Comparison of ENCODE assay signal across 10 cellular contexts in the genomic region with DNA sequence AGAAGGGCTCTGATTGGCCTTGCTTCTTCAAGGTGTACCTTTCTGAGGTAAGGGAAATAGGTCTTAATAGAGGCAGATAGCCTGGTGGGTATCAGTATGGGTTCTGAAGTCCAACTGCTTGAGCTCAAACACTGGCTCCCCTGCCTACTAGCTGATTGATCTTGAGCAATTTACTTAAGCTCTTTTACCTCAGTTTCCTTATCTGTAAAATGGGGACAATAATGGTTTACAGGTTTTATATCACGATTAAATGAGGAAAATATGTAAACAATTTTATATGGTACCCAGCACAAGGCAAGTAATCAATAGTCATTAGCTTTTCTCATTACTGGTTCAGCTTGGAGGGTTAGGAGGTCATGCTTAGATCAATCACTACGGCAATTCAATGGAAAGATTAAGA.
"Had no signal": no experiment of that assay in that cellular context is flagged by ENCODE, and none has a peak within 500 bp of the region (broad histone marks: within the 10 kb centered on the region; RNA-seq: fewer than 3 reads in every experiment).

No MANE protein-coding gene starts in this region.

- DNase-seq: GM23248, GOT3, H7, H9, HCEC 1CT, HFFc6 had no signal

- H3K9ac ChIP-seq: GM23248 had no signal

- H3K9me3 ChIP-seq: HAP-1 had no signal

- H3K36me3 ChIP-seq: HAP-1 had no signal

- ATAC-seq: HCT116 had no signal

- H2AFZ ChIP-seq: GM23248, GM23338 had no signal

- H3K4me2 ChIP-seq: GM23338 had no signal

- FAIRE-seq: H54 had no signal

- H3K4me3 ChIP-seq: GM23248, GM23338, HAP-1 had no signal

- H3K4me1 ChIP-seq: HAP-1 had no signal

- H3K27ac ChIP-seq: GM23248 had no signal
